14 cellular contexts compared by ENCODE assay signal in genomic region chr13:73138276-73138950, GRCh38.
DNase-seq lines count a peak whose midpoint lies in the region; ATAC-seq and TF ChIP-seq lines count a peak whose summit lies in the region.
"Had no signal": no experiment of that assay in that cellular context is flagged by ENCODE, and none has a peak within 500 bp of the region (broad histone marks: within the 10 kb centered on the region; RNA-seq: fewer than 3 reads in every experiment).

No MANE protein-coding gene starts in this region.

- intact Hi-C loops in colonic mucosa (cut with DNase I) (loop anchor here (10.0 kb wide), 1 partner anchor 54 kb away; no protein-coding TSS in a partner anchor), gastrocnemius medialis (cut with DNase I; ENCODE audit: low total_unique reads) (no loop called here), uterus (cut with DNase I; ENCODE audit: low total_unique reads) (no loop called here)

- TF ChIP-seq POLR2A in gastrocnemius medialis (IDR thresholded peaks at IDR 0.05) (no peak), uterus (IDR thresholded peaks at IDR 0.05) (no peak)

- DNase-seq in AG10803 (ENCODE audit: low read depth) (peak; percentile 62), HuH-7 (ENCODE audit: low spot score) (peak; percentile 19), colonic mucosa (no peak), mucosa of gallbladder (ENCODE audit: low spot score) (peak; percentile 51), NAMALWA (ENCODE audit: low spot score) (no peak), gastrocnemius medialis (no peak), uterus (no peak)
- DNase-seq: activated CD4-positive, alpha-beta T cell treated with anti-CD3 and anti-CD28 coated beads, Interleukin-2, amount 50 U/mL, for 1 hour; effector memory CD4-positive, alpha-beta T cell; NCI-H524 treated with DMSO at 0.1 percent for 48 hours; stimulated activated CD4-positive, alpha-beta T cell treated with anti-CD3 and anti-CD28 coated beads, Interleukin-4, amount 100 ng/mL, for 24 hours; substantia nigra had no signal

- peak overlapping the region in 1 of 2 donors; percentile 77 for H3K9ac ChIP-seq in colonic mucosa (ENCODE audit: low read depth in 2 of 2, low read length in 2 of 2)
- H3K9ac ChIP-seq: BLaER1 had no signal

- no peak overlapping the region for H3K4me3 ChIP-seq in AG10803 (ENCODE audit: low read length)
- no peak overlapping the region for H3K4me3 ChIP-seq in colonic mucosa
- no peak overlapping the region for H3K4me3 ChIP-seq in gastrocnemius medialis
- H3K4me3 ChIP-seq in uterus, result no peak overlapping the region
- H3K4me3 ChIP-seq: BLaER1 had no signal

- ATAC-seq in gastrocnemius medialis (no peak), HG03432 (IDR thresholded peaks at IDR 0.05; ENCODE audit: unreplicated experiment) (no peak)

- H3K9me3 ChIP-seq in colonic mucosa (no peaks in the 10 kb centered on the region), gastrocnemius medialis (peaks cover 0 to 5% (median 0%) of the 10 kb centered on the region in 3 donors), uterus (no peaks in the 10 kb centered on the region)
- H3K9me3 ChIP-seq: BLaER1 had no signal

- H3K36me3 ChIP-seq in colonic mucosa, result no peaks in the 10 kb centered on the region
- no peaks in the 10 kb centered on the region for H3K36me3 ChIP-seq in gastrocnemius medialis
- no peaks in the 10 kb centered on the region for H3K36me3 ChIP-seq in uterus
- H3K36me3 ChIP-seq: BLaER1 had no signal

- in situ Hi-C loops in gastrocnemius medialis (cut with MboI; ENCODE audit: low sequenced_read_pairs in 4 of 4), result no loop called here

- no peak for TF ChIP-seq CTCF in AG10803 (conservative IDR thresholded peaks at IDR 0.05; ENCODE audit: low read length)
- TF ChIP-seq CTCF in colonic mucosa (IDR thresholded peaks at IDR 0.05), result no peak
- TF ChIP-seq CTCF in gastrocnemius medialis (IDR thresholded peaks at IDR 0.05 in 4 of 5, conservative IDR thresholded peaks at IDR 0.05 in 1 of 5), result no peak
- TF ChIP-seq CTCF in uterus (IDR thresholded peaks at IDR 0.05), result no peak

- H3K27ac ChIP-seq in colonic mucosa (peak overlapping the region; percentile 79), gastrocnemius medialis (no peak overlapping the region), uterus (no peak overlapping the region)
- H3K27ac ChIP-seq: BLaER1 had no signal

- H3K27me3 ChIP-seq in colonic mucosa (no peaks in the 10 kb centered on the region), gastrocnemius medialis (no peaks in the 10 kb centered on the region), uterus (no peaks in the 10 kb centered on the region)
- H3K27me3 ChIP-seq: BLaER1 had no signal

- peaks cover 10% of the 10 kb centered on the region for H3K4me1 ChIP-seq in colonic mucosa
- H3K4me1 ChIP-seq in gastrocnemius medialis, result peaks cover 0 to 7% of the 10 kb centered on the region in 2 donors
- H3K4me1 ChIP-seq in uterus, result no peaks in the 10 kb centered on the region
- H3K4me1 ChIP-seq: BLaER1 had no signal

Comparison
In these comparisons a context has a peak if more than half of its experiments do, and no peak if none do; other contexts are left out.
1. DNase-seq: peak in AG10803 (single experiment), HuH-7 (single experiment) and mucosa of gallbladder (single experiment); none in colonic mucosa (single experiment), NAMALWA (single experiment), gastrocnemius medialis (0 of 2) and uterus (0 of 2).